In the genomic region with DNA sequence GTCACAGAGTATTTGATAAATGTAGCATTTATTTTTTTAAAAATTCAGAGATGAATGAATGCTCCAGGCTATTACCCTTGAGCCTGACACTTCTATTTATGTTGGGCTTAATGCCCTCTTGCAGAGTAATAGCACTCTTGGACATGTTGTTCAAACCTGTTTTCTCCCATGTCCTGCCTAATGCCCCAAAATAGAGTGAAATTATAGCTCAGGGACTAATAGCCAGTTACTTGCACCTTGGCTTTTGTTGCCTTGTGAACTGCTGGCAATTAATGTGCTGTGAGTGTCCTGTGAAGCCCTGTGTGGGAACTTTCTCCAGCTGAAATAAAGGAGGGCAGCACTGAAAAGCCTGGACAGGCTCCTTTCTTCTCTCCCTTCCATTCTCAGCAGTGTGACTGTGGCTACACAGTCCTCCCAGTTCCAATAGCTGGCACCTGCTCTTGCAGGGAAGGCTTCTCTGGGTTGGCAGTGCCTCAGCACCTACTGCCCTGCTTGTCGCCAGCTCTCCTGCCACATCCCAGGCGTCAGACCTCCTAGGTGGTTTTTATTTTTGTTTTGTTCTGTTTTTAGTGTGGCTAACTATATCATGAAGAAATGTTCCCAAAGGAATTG, we compare ENCODE assay signal across 1 cellular context.
TF ChIP-seq lines count a peak whose summit lies in the region.

No MANE protein-coding gene starts in this region.

TF ChIP-seq in GM23338, 12 proteins besides CTCF, POLR2A, EP300 and RAD21 (continued from another document):
- TF ChIP-seq, protein P1, sequence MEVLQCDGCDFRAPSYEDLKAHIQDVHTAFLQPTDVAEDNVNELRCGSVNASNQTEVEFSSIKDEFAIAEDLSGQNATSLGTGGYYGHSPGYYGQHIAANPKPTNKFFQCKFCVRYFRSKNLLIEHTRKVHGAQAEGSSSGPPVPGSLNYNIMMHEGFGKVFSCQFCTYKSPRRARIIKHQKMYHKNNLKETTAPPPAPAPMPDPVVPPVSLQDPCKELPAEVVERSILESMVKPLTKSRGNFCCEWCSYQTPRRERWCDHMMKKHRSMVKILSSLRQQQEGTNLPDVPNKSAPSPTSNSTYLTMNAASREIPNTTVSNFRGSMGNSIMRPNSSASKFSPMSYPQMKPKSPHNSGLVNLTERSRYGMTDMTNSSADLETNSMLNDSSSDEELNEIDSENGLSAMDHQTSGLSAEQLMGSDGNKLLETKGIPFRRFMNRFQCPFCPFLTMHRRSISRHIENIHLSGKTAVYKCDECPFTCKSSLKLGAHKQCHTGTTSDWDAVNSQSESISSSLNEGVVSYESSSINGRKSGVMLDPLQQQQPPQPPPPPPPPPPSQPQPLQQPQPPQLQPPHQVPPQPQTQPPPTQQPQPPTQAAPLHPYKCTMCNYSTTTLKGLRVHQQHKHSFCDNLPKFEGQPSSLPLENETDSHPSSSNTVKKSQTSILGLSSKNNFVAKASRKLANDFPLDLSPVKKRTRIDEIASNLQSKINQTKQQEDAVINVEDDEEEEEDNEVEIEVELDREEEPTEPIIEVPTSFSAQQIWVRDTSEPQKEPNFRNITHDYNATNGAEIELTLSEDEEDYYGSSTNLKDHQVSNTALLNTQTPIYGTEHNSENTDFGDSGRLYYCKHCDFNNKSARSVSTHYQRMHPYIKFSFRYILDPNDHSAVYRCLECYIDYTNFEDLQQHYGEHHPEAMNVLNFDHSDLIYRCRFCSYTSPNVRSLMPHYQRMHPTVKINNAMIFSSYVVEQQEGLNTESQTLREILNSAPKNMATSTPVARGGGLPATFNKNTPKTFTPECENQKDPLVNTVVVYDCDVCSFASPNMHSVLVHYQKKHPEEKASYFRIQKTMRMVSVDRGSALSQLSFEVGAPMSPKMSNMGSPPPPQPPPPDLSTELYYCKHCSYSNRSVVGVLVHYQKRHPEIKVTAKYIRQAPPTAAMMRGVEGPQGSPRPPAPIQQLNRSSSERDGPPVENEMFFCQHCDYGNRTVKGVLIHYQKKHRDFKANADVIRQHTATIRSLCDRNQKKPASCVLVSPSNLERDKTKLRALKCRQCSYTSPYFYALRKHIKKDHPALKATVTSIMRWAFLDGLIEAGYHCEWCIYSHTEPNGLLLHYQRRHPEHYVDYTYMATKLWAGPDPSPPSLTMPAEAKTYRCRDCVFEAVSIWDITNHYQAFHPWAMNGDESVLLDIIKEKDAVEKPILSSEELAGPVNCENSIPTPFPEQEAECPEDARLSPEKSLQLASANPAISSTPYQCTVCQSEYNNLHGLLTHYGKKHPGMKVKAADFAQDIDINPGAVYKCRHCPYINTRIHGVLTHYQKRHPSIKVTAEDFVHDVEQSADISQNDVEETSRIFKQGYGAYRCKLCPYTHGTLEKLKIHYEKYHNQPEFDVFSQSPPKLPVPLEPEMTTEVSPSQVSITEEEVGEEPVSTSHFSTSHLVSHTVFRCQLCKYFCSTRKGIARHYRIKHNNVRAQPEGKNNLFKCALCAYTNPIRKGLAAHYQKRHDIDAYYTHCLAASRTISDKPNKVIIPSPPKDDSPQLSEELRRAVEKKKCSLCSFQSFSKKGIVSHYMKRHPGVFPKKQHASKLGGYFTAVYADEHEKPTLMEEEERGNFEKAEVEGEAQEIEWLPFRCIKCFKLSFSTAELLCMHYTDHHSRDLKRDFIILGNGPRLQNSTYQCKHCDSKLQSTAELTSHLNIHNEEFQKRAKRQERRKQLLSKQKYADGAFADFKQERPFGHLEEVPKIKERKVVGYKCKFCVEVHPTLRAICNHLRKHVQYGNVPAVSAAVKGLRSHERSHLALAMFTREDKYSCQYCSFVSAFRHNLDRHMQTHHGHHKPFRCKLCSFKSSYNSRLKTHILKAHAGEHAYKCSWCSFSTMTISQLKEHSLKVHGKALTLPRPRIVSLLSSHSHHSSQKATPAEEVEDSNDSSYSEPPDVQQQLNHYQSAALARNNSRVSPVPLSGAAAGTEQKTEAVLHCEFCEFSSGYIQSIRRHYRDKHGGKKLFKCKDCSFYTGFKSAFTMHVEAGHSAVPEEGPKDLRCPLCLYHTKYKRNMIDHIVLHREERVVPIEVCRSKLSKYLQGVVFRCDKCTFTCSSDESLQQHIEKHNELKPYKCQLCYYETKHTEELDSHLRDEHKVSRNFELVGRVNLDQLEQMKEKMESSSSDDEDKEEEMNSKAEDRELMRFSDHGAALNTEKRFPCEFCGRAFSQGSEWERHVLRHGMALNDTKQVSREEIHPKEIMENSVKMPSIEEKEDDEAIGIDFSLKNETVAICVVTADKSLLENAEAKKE (CRISPR knock-in tag; IDR thresholded peaks at IDR 0.05): no peak
- TF ChIP-seq, protein P2, sequence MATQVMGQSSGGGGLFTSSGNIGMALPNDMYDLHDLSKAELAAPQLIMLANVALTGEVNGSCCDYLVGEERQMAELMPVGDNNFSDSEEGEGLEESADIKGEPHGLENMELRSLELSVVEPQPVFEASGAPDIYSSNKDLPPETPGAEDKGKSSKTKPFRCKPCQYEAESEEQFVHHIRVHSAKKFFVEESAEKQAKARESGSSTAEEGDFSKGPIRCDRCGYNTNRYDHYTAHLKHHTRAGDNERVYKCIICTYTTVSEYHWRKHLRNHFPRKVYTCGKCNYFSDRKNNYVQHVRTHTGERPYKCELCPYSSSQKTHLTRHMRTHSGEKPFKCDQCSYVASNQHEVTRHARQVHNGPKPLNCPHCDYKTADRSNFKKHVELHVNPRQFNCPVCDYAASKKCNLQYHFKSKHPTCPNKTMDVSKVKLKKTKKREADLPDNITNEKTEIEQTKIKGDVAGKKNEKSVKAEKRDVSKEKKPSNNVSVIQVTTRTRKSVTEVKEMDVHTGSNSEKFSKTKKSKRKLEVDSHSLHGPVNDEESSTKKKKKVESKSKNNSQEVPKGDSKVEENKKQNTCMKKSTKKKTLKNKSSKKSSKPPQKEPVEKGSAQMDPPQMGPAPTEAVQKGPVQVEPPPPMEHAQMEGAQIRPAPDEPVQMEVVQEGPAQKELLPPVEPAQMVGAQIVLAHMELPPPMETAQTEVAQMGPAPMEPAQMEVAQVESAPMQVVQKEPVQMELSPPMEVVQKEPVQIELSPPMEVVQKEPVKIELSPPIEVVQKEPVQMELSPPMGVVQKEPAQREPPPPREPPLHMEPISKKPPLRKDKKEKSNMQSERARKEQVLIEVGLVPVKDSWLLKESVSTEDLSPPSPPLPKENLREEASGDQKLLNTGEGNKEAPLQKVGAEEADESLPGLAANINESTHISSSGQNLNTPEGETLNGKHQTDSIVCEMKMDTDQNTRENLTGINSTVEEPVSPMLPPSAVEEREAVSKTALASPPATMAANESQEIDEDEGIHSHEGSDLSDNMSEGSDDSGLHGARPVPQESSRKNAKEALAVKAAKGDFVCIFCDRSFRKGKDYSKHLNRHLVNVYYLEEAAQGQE (IDR thresholded peaks at IDR 0.05; ENCODE audit: unreplicated experiment): no peak
- TF ChIP-seq EZH2phosphoT487 (IDR thresholded peaks at IDR 0.05; ENCODE audit: unreplicated experiment): no peak
- TF ChIP-seq NANOG (IDR thresholded peaks at IDR 0.05; ENCODE audit: borderline replicate concordance): no peak
- TF ChIP-seq JUNB (IDR thresholded peaks at IDR 0.05; ENCODE audit: unreplicated experiment): no peak
- no peak for TF ChIP-seq CREB1 (CRISPR knock-in tag; IDR thresholded peaks at IDR 0.05; ENCODE audit: low read depth)
- TF ChIP-seq, protein P3, sequence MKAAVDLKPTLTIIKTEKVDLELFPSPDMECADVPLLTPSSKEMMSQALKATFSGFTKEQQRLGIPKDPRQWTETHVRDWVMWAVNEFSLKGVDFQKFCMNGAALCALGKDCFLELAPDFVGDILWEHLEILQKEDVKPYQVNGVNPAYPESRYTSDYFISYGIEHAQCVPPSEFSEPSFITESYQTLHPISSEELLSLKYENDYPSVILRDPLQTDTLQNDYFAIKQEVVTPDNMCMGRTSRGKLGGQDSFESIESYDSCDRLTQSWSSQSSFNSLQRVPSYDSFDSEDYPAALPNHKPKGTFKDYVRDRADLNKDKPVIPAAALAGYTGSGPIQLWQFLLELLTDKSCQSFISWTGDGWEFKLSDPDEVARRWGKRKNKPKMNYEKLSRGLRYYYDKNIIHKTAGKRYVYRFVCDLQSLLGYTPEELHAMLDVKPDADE (IDR thresholded peaks at IDR 0.05): no peak
- no peak for TF ChIP-seq POLR2AphosphoS5 (IDR thresholded peaks at IDR 0.05; ENCODE audit: low read depth)
- TF ChIP-seq ZNF114 (CRISPR knock-in tag; IDR thresholded peaks at IDR 0.05): no peak
